Comparison of ENCODE assay signal across 9 cellular contexts in the genomic region with DNA sequence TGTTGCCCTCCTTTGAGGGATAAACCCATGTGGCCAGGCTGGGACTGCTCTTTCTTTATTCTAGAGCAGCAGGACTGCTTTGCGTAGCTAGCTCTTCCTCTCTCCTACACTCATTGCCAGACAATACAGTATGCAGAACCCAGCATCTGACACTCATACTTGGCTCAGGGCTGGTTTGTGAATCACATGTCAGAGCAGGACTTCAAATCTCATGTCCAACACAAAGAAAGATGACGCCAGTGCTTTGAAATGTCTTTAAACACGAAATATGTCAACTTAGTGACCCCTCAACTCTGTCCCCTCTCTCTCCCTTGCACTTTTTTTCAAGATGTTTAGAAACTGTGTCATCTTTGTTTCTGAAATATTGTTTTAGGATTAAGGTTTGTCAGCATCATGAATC.
DNase-seq lines count a peak whose midpoint lies in the region; ATAC-seq and TF ChIP-seq lines count a peak whose summit lies in the region.
"Had no signal": no experiment of that assay in that cellular context is flagged by ENCODE, and none has a peak within 500 bp of the region (broad histone marks: within the 10 kb centered on the region; RNA-seq: fewer than 3 reads in every experiment).

No MANE protein-coding gene starts in this region.

- H3K9me3 Mint-ChIP-seq in activated T-helper 17 cell treated with anti-CD3 and anti-CD28 coated beads, Interleukin-2, amount 50 U/mL, for 72 hours = no peaks in the 10 kb centered on the region
- H3K9me3 Mint-ChIP-seq: dendritic cell treated with granulocyte-macrophage colony-stimulating factor and Interleukin-4, amounts not matched to agents 40 ng/mL and 50 ng/mL, for 4 days had no signal

- no peak for TF ChIP-seq RAD21 in SK-N-SH (IDR thresholded peaks at IDR 0.05; ENCODE audit: low read length)

- H3K4me3 ChIP-seq in SK-N-SH (ENCODE audit: low read depth in 2 of 2, low read length in 1 of 2) = no peak overlapping the region
- H3K4me3 ChIP-seq in fibroblast of pulmonary artery (replicated peaks; ENCODE audit: low read depth, low read length) = no peak overlapping the region
- no peak overlapping the region for H3K4me3 ChIP-seq in osteoblast (ENCODE audit: insufficient read depth, low read length)

- no peak overlapping the region for H3K27ac Mint-ChIP-seq in activated T-helper 17 cell treated with anti-CD3 and anti-CD28 coated beads, Interleukin-2, amount 50 U/mL, for 72 hours
- H3K27ac Mint-ChIP-seq: dendritic cell treated with granulocyte-macrophage colony-stimulating factor and Interleukin-4, amounts not matched to agents 40 ng/mL and 50 ng/mL, for 4 days had no signal

- H3K4me1 ChIP-seq in SK-N-SH (ENCODE audit: control insufficient read depth in 1 of 2, insufficient read depth in 2 of 2, low read depth in 1 of 2, low read length in 1 of 2) (peaks cover 16 to 25% of the 10 kb centered on the region in 2 experiments), osteoblast (ENCODE audit: insufficient read depth, low read length) (peaks cover 51% of the 10 kb centered on the region)

- TF ChIP-seq CTCF in SK-N-SH (IDR thresholded peaks at IDR 0.05) (no peak), fibroblast of pulmonary artery (IDR thresholded peaks at IDR 0.05; ENCODE audit: low read length, missing control alignments) (no peak), osteoblast (IDR thresholded peaks at IDR 0.05; ENCODE audit: extremely low read depth, low read depth, low read length) (no peak)

- no peaks in the 10 kb centered on the region for H4K20me1 ChIP-seq in SK-N-SH (ENCODE audit: insufficient read depth)
- no peaks in the 10 kb centered on the region for H4K20me1 ChIP-seq in osteoblast (ENCODE audit: insufficient read depth, low read length)

- H3K27ac ChIP-seq in SK-N-SH (ENCODE audit: low read depth in 2 of 2, low read length in 1 of 2) (peak overlapping the region; percentile 95 to 97), osteoblast (ENCODE audit: low read depth, low read length) (peak overlapping the region; percentile 97)

- no peak overlapping the region for H3K4me3 Mint-ChIP-seq in activated T-helper 17 cell treated with anti-CD3 and anti-CD28 coated beads, Interleukin-2, amount 50 U/mL, for 72 hours
- H3K4me3 Mint-ChIP-seq: dendritic cell treated with granulocyte-macrophage colony-stimulating factor and Interleukin-4, amounts not matched to agents 40 ng/mL and 50 ng/mL, for 4 days had no signal

- H3K9me2 ChIP-seq in SK-N-SH = no peaks in the 10 kb centered on the region

- H3K9ac ChIP-seq in SK-N-SH = peak overlapping the region; percentile 63

- H2AFZ ChIP-seq in SK-N-SH (ENCODE audit: low read depth) (no peak overlapping the region), osteoblast (ENCODE audit: low read length) (no peak overlapping the region)

- peak; percentile 63 for DNase-seq in AG20443 (ENCODE audit: low spot score)
- no peak for DNase-seq in SK-N-SH
- DNase-seq in fibroblast of pulmonary artery (ENCODE audit: low read depth) = peak; percentile 92
- peak; percentile 22 for DNase-seq in osteoblast (ENCODE audit: insufficient read length, low spot score, missing footprints)
- no peak for DNase-seq in hypothalamus (lab: John Stamatoyannopoulos, UW)
- DNase-seq in iPS-NIHi11 (ENCODE audit: low spot score) = no peak
- no peak for DNase-seq in SHP77 treated with DMSO at 0.1 percent for 48 hours (lab: John Stamatoyannopoulos, UW)

- H3K4me1 Mint-ChIP-seq in activated T-helper 17 cell treated with anti-CD3 and anti-CD28 coated beads, Interleukin-2, amount 50 U/mL, for 72 hours = no peaks in the 10 kb centered on the region

- no peak for TF ChIP-seq EP300 in SK-N-SH (IDR thresholded peaks at IDR 0.05; ENCODE audit: borderline replicate concordance in 1 of 2, low read depth in 1 of 2, low read length in 1 of 2)

- ATAC-seq in activated T-helper 17 cell treated with anti-CD3 and anti-CD28 coated beads, Interleukin-2, amount 50 U/mL, for 72 hours (replicated peaks) = no peak

- peak overlapping the region; percentile 29 for H3K4me2 ChIP-seq in SK-N-SH
- H3K4me2 ChIP-seq in osteoblast (ENCODE audit: insufficient read depth, low read length) = peak overlapping the region; percentile 54

- H3K9me3 ChIP-seq in SK-N-SH (no peaks in the 10 kb centered on the region), osteoblast (ENCODE audit: low read depth, low read length) (no peaks in the 10 kb centered on the region)

- no peaks in the 10 kb centered on the region for H3K36me3 ChIP-seq in SK-N-SH (replicated peaks in 1 of 2; ENCODE audit: control insufficient read depth in 1 of 2, insufficient read depth in 2 of 2, low read length in 1 of 2)
- no peaks in the 10 kb centered on the region for H3K36me3 ChIP-seq in osteoblast (ENCODE audit: insufficient read depth, low read length)

- CTCF ChIA-PET in SK-N-SH (lab: Yijun Ruan, JAX) = no interaction called here

- H3K27me3 Mint-ChIP-seq in activated T-helper 17 cell treated with anti-CD3 and anti-CD28 coated beads, Interleukin-2, amount 50 U/mL, for 72 hours = no peaks in the 10 kb centered on the region
- H3K27me3 Mint-ChIP-seq: dendritic cell treated with granulocyte-macrophage colony-stimulating factor and Interleukin-4, amounts not matched to agents 40 ng/mL and 50 ng/mL, for 4 days had no signal

- 36% methylated on average over 3 of the region's 3 CpGs for WGBS in SK-N-SH (ENCODE audit: low lambda C conversion rate)

- H3K79me2 ChIP-seq in SK-N-SH (ENCODE audit: insufficient read depth) = no peaks in the 10 kb centered on the region
- H3K79me2 ChIP-seq in osteoblast (ENCODE audit: insufficient read depth, low read length) = no peaks in the 10 kb centered on the region

- H3K27me3 ChIP-seq in SK-N-SH (ENCODE audit: insufficient read depth) (no peaks in the 10 kb centered on the region), osteoblast (ENCODE audit: insufficient read depth, low read length) (no peaks in the 10 kb centered on the region)

- no peaks in the 10 kb centered on the region for H3K36me3 Mint-ChIP-seq in activated T-helper 17 cell treated with anti-CD3 and anti-CD28 coated beads, Interleukin-2, amount 50 U/mL, for 72 hours (ENCODE audit: low read depth)

- POLR2A ChIA-PET in SK-N-SH (lab: Yijun Ruan, JAX) = no interaction called here

- peaks cover 33% of the 10 kb centered on the region for H3F3A ChIP-seq in SK-N-SH (replicated peaks; ENCODE audit: insufficient read depth)

TF ChIP-seq in SK-N-SH, 30 proteins besides CTCF, POLR2A, EP300 and RAD21 (continues in another document):
- TF ChIP-seq YY1 (IDR thresholded peaks at IDR 0.05; ENCODE audit: low read depth) (no peak), EZH2phosphoT487 (IDR thresholded peaks at IDR 0.05; ENCODE audit: borderline replicate concordance, low read depth) (no peak), NFIC (IDR thresholded peaks at IDR 0.05; ENCODE audit: borderline replicate concordance) (peak; percentile 41; the same call in 1 of the 2 replicates), RCOR1 (IDR thresholded peaks at IDR 0.05; ENCODE audit: low read length) (no peak), JUND (IDR thresholded peaks at IDR 0.05) (no peak; the same call in 1 of the 2 replicates), GATA2 (CRISPR knock-in tag; IDR thresholded peaks at IDR 0.05) (no peak), FOSL2 (IDR thresholded peaks at IDR 0.05; ENCODE audit: borderline replicate concordance, low read depth) (peak; percentile 12; the same call in 1 of the 2 replicates), TAF1 (IDR thresholded peaks at IDR 0.05; ENCODE audit: borderline replicate concordance, low read depth, low read length) (no peak), FOXJ3 (CRISPR knock-in tag; IDR thresholded peaks at IDR 0.05) (no peak)
- TF ChIP-seq, protein P1, sequence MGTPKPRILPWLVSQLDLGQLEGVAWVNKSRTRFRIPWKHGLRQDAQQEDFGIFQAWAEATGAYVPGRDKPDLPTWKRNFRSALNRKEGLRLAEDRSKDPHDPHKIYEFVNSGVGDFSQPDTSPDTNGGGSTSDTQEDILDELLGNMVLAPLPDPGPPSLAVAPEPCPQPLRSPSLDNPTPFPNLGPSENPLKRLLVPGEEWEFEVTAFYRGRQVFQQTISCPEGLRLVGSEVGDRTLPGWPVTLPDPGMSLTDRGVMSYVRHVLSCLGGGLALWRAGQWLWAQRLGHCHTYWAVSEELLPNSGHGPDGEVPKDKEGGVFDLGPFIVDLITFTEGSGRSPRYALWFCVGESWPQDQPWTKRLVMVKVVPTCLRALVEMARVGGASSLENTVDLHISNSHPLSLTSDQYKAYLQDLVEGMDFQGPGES (IDR thresholded peaks at IDR 0.05; ENCODE audit: low read depth, low read length) = no peak
- TF ChIP-seq, protein P2, sequence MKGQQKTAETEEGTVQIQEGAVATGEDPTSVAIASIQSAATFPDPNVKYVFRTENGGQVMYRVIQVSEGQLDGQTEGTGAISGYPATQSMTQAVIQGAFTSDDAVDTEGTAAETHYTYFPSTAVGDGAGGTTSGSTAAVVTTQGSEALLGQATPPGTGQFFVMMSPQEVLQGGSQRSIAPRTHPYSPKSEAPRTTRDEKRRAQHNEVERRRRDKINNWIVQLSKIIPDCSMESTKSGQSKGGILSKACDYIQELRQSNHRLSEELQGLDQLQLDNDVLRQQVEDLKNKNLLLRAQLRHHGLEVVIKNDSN (IDR thresholded peaks at IDR 0.05; ENCODE audit: borderline replicate concordance, low read depth) = peak; percentile 12; the same call in 1 of the 2 replicates
- TF ChIP-seq, protein P3, sequence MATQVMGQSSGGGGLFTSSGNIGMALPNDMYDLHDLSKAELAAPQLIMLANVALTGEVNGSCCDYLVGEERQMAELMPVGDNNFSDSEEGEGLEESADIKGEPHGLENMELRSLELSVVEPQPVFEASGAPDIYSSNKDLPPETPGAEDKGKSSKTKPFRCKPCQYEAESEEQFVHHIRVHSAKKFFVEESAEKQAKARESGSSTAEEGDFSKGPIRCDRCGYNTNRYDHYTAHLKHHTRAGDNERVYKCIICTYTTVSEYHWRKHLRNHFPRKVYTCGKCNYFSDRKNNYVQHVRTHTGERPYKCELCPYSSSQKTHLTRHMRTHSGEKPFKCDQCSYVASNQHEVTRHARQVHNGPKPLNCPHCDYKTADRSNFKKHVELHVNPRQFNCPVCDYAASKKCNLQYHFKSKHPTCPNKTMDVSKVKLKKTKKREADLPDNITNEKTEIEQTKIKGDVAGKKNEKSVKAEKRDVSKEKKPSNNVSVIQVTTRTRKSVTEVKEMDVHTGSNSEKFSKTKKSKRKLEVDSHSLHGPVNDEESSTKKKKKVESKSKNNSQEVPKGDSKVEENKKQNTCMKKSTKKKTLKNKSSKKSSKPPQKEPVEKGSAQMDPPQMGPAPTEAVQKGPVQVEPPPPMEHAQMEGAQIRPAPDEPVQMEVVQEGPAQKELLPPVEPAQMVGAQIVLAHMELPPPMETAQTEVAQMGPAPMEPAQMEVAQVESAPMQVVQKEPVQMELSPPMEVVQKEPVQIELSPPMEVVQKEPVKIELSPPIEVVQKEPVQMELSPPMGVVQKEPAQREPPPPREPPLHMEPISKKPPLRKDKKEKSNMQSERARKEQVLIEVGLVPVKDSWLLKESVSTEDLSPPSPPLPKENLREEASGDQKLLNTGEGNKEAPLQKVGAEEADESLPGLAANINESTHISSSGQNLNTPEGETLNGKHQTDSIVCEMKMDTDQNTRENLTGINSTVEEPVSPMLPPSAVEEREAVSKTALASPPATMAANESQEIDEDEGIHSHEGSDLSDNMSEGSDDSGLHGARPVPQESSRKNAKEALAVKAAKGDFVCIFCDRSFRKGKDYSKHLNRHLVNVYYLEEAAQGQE (IDR thresholded peaks at IDR 0.05; ENCODE audit: low read depth, low read length) = no peak

Comparison
In these comparisons a context has a peak if more than half of its experiments do, and no peak if none do; other contexts are left out.
1. DNase-seq: peak in AG20443 (single experiment), fibroblast of pulmonary artery (single experiment) and osteoblast (single experiment); none in SK-N-SH (single experiment), hypothalamus (0 of 51), iPS-NIHi11 (single experiment) and SHP77 treated with DMSO at 0.1 percent for 48 hours (single experiment).